In the genomic region with DNA sequence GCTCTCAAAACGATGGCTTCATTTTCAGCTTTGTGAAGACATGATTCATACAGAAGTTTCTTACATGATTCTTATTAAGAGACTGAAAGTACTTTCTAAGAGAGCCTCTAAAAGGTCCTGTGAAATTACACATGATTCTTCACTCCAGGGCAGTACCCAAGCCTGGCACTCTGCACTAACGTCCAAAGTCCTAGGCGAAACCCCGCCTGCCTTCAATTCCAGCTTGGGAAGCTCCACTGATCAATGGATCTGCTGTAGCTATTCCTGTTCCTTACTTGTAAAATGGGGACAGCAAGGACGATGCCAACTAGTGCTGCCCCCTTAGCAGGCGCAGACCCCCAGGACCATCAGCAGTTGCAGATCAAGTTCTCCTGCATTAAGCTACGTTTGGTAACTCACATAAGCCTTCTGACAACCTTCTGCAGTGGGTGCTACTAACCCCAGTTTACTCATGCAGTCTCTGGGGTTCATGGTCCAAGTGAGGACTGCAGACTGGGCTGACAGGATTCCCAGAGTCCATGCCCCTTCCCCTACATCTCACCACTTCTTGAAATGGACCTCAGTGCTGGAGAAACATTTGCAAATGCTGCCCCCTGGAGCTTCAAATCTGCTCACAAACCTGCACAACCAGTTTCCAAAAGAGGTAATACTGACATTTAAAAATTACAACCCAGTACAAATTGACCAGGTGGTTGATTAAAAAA, we compare ENCODE assay signal across 1 cellular context.
A peak's percentile ranks its signal among the peaks of the same experiment; 100 is the strongest.
TF ChIP-seq lines count a peak whose summit lies in the region.

No MANE protein-coding gene starts in this region.

TF ChIP-seq in HepG2, 621 proteins besides CTCF, POLR2A, EP300 and RAD21 (continued from another document and continues in another):
- TF ChIP-seq, protein P1, sequence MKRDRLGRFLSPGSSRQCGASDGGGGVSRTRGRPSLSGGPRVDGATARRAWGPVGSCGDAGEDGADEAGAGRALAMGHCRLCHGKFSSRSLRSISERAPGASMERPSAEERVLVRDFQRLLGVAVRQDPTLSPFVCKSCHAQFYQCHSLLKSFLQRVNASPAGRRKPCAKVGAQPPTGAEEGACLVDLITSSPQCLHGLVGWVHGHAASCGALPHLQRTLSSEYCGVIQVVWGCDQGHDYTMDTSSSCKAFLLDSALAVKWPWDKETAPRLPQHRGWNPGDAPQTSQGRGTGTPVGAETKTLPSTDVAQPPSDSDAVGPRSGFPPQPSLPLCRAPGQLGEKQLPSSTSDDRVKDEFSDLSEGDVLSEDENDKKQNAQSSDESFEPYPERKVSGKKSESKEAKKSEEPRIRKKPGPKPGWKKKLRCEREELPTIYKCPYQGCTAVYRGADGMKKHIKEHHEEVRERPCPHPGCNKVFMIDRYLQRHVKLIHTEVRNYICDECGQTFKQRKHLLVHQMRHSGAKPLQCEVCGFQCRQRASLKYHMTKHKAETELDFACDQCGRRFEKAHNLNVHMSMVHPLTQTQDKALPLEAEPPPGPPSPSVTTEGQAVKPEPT (CRISPR knock-in tag; IDR thresholded peaks at IDR 0.05; ENCODE audit: low read depth), result no peak
- TF ChIP-seq SMC3 (IDR thresholded peaks at IDR 0.05; ENCODE audit: low read length) (peak; percentile 75), HOXA9 (CRISPR knock-in tag; IDR thresholded peaks at IDR 0.05; ENCODE audit: borderline replicate concordance) (no peak), PCBP1 (IDR thresholded peaks at IDR 0.05; ENCODE audit: borderline replicate concordance, low read depth, low read length) (no peak), HNF4G (IDR thresholded peaks at IDR 0.05; ENCODE audit: borderline replicate concordance, low read depth, low read length) (peak; percentile 15; the same call in 1 of the 2 replicates), HNF4G (CRISPR knock-in tag; IDR thresholded peaks at IDR 0.05; ENCODE audit: borderline replicate concordance, low read depth) (no peak), ZNF607 (CRISPR knock-in tag; IDR thresholded peaks at IDR 0.05; ENCODE audit: borderline replicate concordance) (0 out of 2 replicates have a peak, but pooled peaks have one; percentile 32), RXRB (CRISPR knock-in tag; IDR thresholded peaks at IDR 0.05; ENCODE audit: borderline replicate concordance) (peak; percentile 76; the same call in 1 of the 2 replicates), KDM6A (CRISPR knock-in tag; IDR thresholded peaks at IDR 0.05; ENCODE audit: low read depth) (0 out of 2 replicates have a peak, but pooled peaks have one; percentile 29), STAG1 (CRISPR knock-in tag; IDR thresholded peaks at IDR 0.05) (peak; percentile 59), ZNF501 (CRISPR knock-in tag; IDR thresholded peaks at IDR 0.05) (peak; percentile 69; the same call in 1 of the 2 replicates), CBX1 (IDR thresholded peaks at IDR 0.05; ENCODE audit: low read depth) (no peak), MTA3 (CRISPR knock-in tag; IDR thresholded peaks at IDR 0.05) (no peak), KMT2B (CRISPR knock-in tag; IDR thresholded peaks at IDR 0.05) (no peak), MIER2 (CRISPR knock-in tag; IDR thresholded peaks at IDR 0.05) (no peak), KAT2B (IDR thresholded peaks at IDR 0.05; ENCODE audit: borderline replicate concordance, low read depth, low read length) (no peak), MED1 (CRISPR knock-in tag; IDR thresholded peaks at IDR 0.05) (0 out of 2 replicates have a peak, but pooled peaks have one; percentile 38), DMAP1 (CRISPR knock-in tag; IDR thresholded peaks at IDR 0.05) (no peak), FOXC1 (CRISPR knock-in tag; IDR thresholded peaks at IDR 0.05; ENCODE audit: borderline replicate concordance) (no peak), MXI1 (IDR thresholded peaks at IDR 0.05; ENCODE audit: borderline replicate concordance, low read depth, low read length) (peak; percentile 49; the same call in 1 of the 3 replicates), NCOR1 (IDR thresholded peaks at IDR 0.05; ENCODE audit: borderline replicate concordance, low read length) (peak; percentile 80), ELF4 (CRISPR knock-in tag; IDR thresholded peaks at IDR 0.05; ENCODE audit: borderline replicate concordance) (no peak), ZNF468 (CRISPR knock-in tag; IDR thresholded peaks at IDR 0.05) (no peak), ZMAT3 (CRISPR knock-in tag; conservative IDR thresholded peaks at IDR 0.05) (no peak), ZSCAN29 (CRISPR knock-in tag; conservative IDR thresholded peaks at IDR 0.05) (no peak), RBFOX2 (IDR thresholded peaks at IDR 0.05; ENCODE audit: low read depth, low read length) (no peak), YEATS4 (CRISPR knock-in tag; IDR thresholded peaks at IDR 0.05; ENCODE audit: borderline replicate concordance) (no peak), U2AF1 (optimal IDR thresholded peaks at IDR 0.05; ENCODE audit: low read depth, low read length) (no peak), POGZ (CRISPR knock-in tag; IDR thresholded peaks at IDR 0.05) (0 out of 2 replicates have a peak, but pooled peaks have one; percentile 18)
- TF ChIP-seq, protein P2, sequence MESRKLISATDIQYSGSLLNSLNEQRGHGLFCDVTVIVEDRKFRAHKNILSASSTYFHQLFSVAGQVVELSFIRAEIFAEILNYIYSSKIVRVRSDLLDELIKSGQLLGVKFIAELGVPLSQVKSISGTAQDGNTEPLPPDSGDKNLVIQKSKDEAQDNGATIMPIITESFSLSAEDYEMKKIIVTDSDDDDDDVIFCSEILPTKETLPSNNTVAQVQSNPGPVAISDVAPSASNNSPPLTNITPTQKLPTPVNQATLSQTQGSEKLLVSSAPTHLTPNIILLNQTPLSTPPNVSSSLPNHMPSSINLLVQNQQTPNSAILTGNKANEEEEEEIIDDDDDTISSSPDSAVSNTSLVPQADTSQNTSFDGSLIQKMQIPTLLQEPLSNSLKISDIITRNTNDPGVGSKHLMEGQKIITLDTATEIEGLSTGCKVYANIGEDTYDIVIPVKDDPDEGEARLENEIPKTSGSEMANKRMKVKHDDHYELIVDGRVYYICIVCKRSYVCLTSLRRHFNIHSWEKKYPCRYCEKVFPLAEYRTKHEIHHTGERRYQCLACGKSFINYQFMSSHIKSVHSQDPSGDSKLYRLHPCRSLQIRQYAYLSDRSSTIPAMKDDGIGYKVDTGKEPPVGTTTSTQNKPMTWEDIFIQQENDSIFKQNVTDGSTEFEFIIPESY (CRISPR knock-in tag; IDR thresholded peaks at IDR 0.05), result 0 out of 2 replicates have a peak, but pooled peaks have one; percentile 13
- TF ChIP-seq, protein P3, sequence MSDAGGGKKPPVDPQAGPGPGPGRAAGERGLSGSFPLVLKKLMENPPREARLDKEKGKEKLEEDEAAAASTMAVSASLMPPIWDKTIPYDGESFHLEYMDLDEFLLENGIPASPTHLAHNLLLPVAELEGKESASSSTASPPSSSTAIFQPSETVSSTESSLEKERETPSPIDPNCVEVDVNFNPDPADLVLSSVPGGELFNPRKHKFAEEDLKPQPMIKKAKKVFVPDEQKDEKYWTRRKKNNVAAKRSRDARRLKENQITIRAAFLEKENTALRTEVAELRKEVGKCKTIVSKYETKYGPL (CRISPR knock-in tag; IDR thresholded peaks at IDR 0.05), result no peak
- TF ChIP-seq, protein P4, sequence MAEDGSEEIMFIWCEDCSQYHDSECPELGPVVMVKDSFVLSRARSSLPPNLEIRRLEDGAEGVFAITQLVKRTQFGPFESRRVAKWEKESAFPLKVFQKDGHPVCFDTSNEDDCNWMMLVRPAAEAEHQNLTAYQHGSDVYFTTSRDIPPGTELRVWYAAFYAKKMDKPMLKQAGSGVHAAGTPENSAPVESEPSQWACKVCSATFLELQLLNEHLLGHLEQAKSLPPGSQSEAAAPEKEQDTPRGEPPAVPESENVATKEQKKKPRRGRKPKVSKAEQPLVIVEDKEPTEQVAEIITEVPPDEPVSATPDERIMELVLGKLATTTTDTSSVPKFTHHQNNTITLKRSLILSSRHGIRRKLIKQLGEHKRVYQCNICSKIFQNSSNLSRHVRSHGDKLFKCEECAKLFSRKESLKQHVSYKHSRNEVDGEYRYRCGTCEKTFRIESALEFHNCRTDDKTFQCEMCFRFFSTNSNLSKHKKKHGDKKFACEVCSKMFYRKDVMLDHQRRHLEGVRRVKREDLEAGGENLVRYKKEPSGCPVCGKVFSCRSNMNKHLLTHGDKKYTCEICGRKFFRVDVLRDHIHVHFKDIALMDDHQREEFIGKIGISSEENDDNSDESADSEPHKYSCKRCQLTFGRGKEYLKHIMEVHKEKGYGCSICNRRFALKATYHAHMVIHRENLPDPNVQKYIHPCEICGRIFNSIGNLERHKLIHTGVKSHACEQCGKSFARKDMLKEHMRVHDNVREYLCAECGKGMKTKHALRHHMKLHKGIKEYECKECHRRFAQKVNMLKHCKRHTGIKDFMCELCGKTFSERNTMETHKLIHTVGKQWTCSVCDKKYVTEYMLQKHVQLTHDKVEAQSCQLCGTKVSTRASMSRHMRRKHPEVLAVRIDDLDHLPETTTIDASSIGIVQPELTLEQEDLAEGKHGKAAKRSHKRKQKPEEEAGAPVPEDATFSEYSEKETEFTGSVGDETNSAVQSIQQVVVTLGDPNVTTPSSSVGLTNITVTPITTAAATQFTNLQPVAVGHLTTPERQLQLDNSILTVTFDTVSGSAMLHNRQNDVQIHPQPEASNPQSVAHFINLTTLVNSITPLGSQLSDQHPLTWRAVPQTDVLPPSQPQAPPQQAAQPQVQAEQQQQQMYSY (CRISPR knock-in tag; IDR thresholded peaks at IDR 0.05), result no peak
- TF ChIP-seq, protein P5, sequence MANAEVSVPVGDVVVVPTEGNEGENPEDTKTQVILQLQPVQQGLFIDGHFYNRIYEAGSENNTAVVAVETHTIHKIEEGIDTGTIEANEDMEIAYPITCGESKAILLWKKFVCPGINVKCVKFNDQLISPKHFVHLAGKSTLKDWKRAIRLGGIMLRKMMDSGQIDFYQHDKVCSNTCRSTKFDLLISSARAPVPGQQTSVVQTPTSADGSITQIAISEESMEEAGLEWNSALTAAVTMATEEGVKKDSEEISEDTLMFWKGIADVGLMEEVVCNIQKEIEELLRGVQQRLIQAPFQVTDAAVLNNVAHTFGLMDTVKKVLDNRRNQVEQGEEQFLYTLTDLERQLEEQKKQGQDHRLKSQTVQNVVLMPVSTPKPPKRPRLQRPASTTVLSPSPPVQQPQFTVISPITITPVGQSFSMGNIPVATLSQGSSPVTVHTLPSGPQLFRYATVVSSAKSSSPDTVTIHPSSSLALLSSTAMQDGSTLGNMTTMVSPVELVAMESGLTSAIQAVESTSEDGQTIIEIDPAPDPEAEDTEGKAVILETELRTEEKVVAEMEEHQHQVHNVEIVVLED (CRISPR knock-in tag; IDR thresholded peaks at IDR 0.05; ENCODE audit: borderline replicate concordance), result no peak
- TF ChIP-seq, protein P6, sequence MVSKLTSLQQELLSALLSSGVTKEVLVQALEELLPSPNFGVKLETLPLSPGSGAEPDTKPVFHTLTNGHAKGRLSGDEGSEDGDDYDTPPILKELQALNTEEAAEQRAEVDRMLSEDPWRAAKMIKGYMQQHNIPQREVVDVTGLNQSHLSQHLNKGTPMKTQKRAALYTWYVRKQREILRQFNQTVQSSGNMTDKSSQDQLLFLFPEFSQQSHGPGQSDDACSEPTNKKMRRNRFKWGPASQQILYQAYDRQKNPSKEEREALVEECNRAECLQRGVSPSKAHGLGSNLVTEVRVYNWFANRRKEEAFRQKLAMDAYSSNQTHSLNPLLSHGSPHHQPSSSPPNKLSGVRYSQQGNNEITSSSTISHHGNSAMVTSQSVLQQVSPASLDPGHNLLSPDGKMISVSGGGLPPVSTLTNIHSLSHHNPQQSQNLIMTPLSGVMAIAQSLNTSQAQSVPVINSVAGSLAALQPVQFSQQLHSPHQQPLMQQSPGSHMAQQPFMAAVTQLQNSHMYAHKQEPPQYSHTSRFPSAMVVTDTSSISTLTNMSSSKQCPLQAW (CRISPR knock-in tag; IDR thresholded peaks at IDR 0.05), result 0 out of 2 replicates have a peak, but pooled peaks have one; percentile 45
- TF ChIP-seq, protein P7, sequence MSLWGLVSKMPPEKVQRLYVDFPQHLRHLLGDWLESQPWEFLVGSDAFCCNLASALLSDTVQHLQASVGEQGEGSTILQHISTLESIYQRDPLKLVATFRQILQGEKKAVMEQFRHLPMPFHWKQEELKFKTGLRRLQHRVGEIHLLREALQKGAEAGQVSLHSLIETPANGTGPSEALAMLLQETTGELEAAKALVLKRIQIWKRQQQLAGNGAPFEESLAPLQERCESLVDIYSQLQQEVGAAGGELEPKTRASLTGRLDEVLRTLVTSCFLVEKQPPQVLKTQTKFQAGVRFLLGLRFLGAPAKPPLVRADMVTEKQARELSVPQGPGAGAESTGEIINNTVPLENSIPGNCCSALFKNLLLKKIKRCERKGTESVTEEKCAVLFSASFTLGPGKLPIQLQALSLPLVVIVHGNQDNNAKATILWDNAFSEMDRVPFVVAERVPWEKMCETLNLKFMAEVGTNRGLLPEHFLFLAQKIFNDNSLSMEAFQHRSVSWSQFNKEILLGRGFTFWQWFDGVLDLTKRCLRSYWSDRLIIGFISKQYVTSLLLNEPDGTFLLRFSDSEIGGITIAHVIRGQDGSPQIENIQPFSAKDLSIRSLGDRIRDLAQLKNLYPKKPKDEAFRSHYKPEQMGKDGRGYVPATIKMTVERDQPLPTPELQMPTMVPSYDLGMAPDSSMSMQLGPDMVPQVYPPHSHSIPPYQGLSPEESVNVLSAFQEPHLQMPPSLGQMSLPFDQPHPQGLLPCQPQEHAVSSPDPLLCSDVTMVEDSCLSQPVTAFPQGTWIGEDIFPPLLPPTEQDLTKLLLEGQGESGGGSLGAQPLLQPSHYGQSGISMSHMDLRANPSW (CRISPR knock-in tag; IDR thresholded peaks at IDR 0.05; ENCODE audit: borderline replicate concordance), result 0 out of 2 replicates have a peak, but pooled peaks have one; percentile 47
- TF ChIP-seq, protein P8, sequence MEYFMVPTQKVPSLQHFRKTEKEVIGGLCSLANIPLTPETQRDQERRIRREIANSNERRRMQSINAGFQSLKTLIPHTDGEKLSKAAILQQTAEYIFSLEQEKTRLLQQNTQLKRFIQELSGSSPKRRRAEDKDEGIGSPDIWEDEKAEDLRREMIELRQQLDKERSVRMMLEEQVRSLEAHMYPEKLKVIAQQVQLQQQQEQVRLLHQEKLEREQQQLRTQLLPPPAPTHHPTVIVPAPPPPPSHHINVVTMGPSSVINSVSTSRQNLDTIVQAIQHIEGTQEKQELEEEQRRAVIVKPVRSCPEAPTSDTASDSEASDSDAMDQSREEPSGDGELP (IDR thresholded peaks at IDR 0.05; ENCODE audit: borderline replicate concordance, low read depth), result no peak
- TF ChIP-seq, protein P9, sequence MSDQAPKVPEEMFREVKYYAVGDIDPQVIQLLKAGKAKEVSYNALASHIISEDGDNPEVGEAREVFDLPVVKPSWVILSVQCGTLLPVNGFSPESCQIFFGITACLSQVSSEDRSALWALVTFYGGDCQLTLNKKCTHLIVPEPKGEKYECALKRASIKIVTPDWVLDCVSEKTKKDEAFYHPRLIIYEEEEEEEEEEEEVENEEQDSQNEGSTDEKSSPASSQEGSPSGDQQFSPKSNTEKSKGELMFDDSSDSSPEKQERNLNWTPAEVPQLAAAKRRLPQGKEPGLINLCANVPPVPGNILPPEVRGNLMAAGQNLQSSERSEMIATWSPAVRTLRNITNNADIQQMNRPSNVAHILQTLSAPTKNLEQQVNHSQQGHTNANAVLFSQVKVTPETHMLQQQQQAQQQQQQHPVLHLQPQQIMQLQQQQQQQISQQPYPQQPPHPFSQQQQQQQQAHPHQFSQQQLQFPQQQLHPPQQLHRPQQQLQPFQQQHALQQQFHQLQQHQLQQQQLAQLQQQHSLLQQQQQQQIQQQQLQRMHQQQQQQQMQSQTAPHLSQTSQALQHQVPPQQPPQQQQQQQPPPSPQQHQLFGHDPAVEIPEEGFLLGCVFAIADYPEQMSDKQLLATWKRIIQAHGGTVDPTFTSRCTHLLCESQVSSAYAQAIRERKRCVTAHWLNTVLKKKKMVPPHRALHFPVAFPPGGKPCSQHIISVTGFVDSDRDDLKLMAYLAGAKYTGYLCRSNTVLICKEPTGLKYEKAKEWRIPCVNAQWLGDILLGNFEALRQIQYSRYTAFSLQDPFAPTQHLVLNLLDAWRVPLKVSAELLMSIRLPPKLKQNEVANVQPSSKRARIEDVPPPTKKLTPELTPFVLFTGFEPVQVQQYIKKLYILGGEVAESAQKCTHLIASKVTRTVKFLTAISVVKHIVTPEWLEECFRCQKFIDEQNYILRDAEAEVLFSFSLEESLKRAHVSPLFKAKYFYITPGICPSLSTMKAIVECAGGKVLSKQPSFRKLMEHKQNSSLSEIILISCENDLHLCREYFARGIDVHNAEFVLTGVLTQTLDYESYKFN (CRISPR knock-in tag; conservative IDR thresholded peaks at IDR 0.05), result peak; percentile 40; the same call in 1 of the 2 replicates
